Comparison of ENCODE assay signal across 23 cellular contexts in the genomic region with DNA sequence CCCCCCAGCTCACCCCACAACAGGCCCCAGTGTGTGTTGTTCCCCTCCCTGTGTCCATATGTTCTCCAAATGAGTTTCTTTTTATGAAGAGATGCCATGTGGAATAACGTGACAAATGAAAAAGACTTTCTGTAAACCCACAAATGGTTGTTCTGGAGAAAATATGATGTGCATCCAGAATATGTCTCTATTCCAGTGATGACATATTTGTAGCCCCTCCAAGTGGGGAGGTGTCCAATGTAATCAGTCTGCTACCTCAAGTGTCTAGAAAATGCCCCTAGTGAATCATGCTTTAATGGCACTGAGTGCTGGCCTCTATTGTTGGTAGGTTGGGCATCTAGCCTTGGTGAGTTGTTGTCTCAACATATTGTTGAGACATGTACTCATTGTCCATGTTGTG.
"Had no signal": no experiment of that assay in that cellular context is flagged by ENCODE, and none has a peak within 500 bp of the region (broad histone marks: within the 10 kb centered on the region; RNA-seq: fewer than 3 reads in every experiment).

No MANE protein-coding gene starts in this region.

- FAIRE-seq: endometrium, islet of Langerhans, keratinocyte had no signal

- H3K4me3 ChIP-seq: colonic mucosa, esophagus muscularis mucosa, gastrocnemius medialis, heart right ventricle, left lung, lower lobe of right lung, mucosa of descending colon had no signal

- H3K9me3 ChIP-seq: colonic mucosa, gastrocnemius medialis, lower lobe of right lung, mucosa of descending colon had no signal

- DNase-seq: colonic mucosa; cortex of kidney; effector CD8-positive, alpha-beta T cell; effector memory CD8-positive, alpha-beta T cell; endodermal cell; foreskin fibroblast; foreskin melanocyte; gastrocnemius medialis; glutamatergic neuron; head of caudate nucleus; heart right ventricle; hippocampal formation; left cardiac atrium; left lung; left ventricle myocardium superior; lower lobe of right lung; mesenchymal stem cell; mucosa of descending colon; naive B cell had no signal

- H3K27me3 ChIP-seq: colonic mucosa, esophagus muscularis mucosa, gastrocnemius medialis, heart right ventricle, left lung had no signal

- H3K4me1 ChIP-seq: colonic mucosa, esophagus muscularis mucosa, gastrocnemius medialis, heart right ventricle, left lung, lower lobe of right lung had no signal

- H3K36me3 ChIP-seq: colonic mucosa, esophagus muscularis mucosa, gastrocnemius medialis, heart right ventricle, left lung, lower lobe of right lung had no signal

- H3K27ac ChIP-seq: colonic mucosa, esophagus muscularis mucosa, gastrocnemius medialis, heart right ventricle, left lung, lower lobe of right lung had no signal
